In genomic region chr11:19674831-19675230, GRCh38 we compare ENCODE assay signal across 17 cellular contexts. TPM values are rescaled to one million over a fixed set of nuclear protein-coding genes. Genes with fewer than 3 reads are reported as not detected.
A peak's percentile ranks its signal among the peaks of the same experiment; 100 is the strongest.
DNase-seq lines count a peak whose midpoint lies in the region; ATAC-seq and TF ChIP-seq lines count a peak whose summit lies in the region.
"Had no signal": no experiment of that assay in that cellular context is flagged by ENCODE, and none has a peak within 500 bp of the region (broad histone marks: within the 10 kb centered on the region; RNA-seq: fewer than 3 reads in every experiment).

No MANE protein-coding gene starts in this region.

- TF ChIP-seq POLR2A in esophagus squamous epithelium (IDR thresholded peaks at IDR 0.05) = no peak
- no peak for TF ChIP-seq POLR2A in sigmoid colon (IDR thresholded peaks at IDR 0.05)

- no peak for ATAC-seq in GM21381 (IDR thresholded peaks at IDR 0.05; ENCODE audit: unreplicated experiment)

- TF ChIP-seq CTCF in esophagus squamous epithelium (IDR thresholded peaks at IDR 0.05) = no peak
- no peak for TF ChIP-seq CTCF in sigmoid colon (IDR thresholded peaks at IDR 0.05)

- DNase-seq in MV-4-11 (lab: John Stamatoyannopoulos, UW) (peak; percentile 82), esophagus squamous epithelium (lab: John Stamatoyannopoulos, UW) (no peak), sigmoid colon (no peak), NCI-H1694 treated with DMSO at 0.1 percent for 48 hours (lab: John Stamatoyannopoulos, UW) (no peak), NCI-H2081 treated with DMSO at 0.1 percent for 48 hours (lab: John Stamatoyannopoulos, UW) (no peak)
- DNase-seq in central memory CD4-positive, alpha-beta T cell = no peak
- DNase-seq: activated effector memory CD4-positive, alpha-beta T cell treated with Interleukin-2 at 50 U/mL for 16 hours; colonic mucosa; GF-D8; HCEC 1CT; NCI-H187; ovary; SHP77; stimulated activated naive CD4-positive, alpha-beta T cell treated with Interleukin-2 at 50 U/mL for 16 hours had no signal

- H3K4me3 ChIP-seq in BLaER1 treated with 17β-estradiol and CSF1 and Interleukin-3, amounts not matched to agents 10 nM and 100 nM = no peak overlapping the region
- H3K4me3 ChIP-seq in esophagus squamous epithelium (no peak overlapping the region), sigmoid colon (no peak overlapping the region)
- H3K4me3 ChIP-seq: colonic mucosa, ovary had no signal

- H3K9me3 ChIP-seq in BLaER1 treated with 17β-estradiol and CSF1 and Interleukin-3, amounts not matched to agents 10 nM and 100 nM (replicated peaks in 1 of 11) = no peaks in the 10 kb centered on the region
- H3K9me3 ChIP-seq in esophagus squamous epithelium (no peaks in the 10 kb centered on the region), sigmoid colon (no peaks in the 10 kb centered on the region)
- H3K9me3 ChIP-seq: Caco-2, colonic mucosa, ovary had no signal

- no peak for TF ChIP-seq EP300 in sigmoid colon (IDR thresholded peaks at IDR 0.05)

- no peak overlapping the region for H3K9ac ChIP-seq in BLaER1 treated with 17β-estradiol and CSF1 and Interleukin-3, amounts not matched to agents 10 nM and 100 nM

- intact Hi-C loops in esophagus squamous epithelium (cut with DNase I) = no loop called here
- intact Hi-C loops in sigmoid colon (cut with DNase I) = loop anchor here (2.0 to 10.0 kb wide), 2 partner anchors 50 to 110 kb away; no protein-coding TSS in a partner anchor

- 77 to 86% methylated on average over 3 of the region's 3 CpGs for WGBS in esophagus squamous epithelium, 2 donors
- WGBS in sigmoid colon, 2 donors = 63 to 91% methylated on average over 3 of the region's 3 CpGs

- no peaks in the 10 kb centered on the region; a peak in 1 of 22 replicates for H4K20me1 ChIP-seq in BLaER1 treated with 17β-estradiol and CSF1 and Interleukin-3, amounts not matched to agents 10 nM and 100 nM

- H3K36me3 ChIP-seq in BLaER1 treated with 17β-estradiol and CSF1 and Interleukin-3, amounts not matched to agents 10 nM and 100 nM = no peaks in the 10 kb centered on the region
- H3K36me3 ChIP-seq in esophagus squamous epithelium (no peaks in the 10 kb centered on the region), sigmoid colon (no peaks in the 10 kb centered on the region)
- H3K36me3 ChIP-seq: colonic mucosa, ovary had no signal

- H3K27me3 ChIP-seq in BLaER1 treated with 17β-estradiol and CSF1 and Interleukin-3, amounts not matched to agents 10 nM and 100 nM = peaks cover 0 to 9% (median 0%) of the 10 kb centered on the region in 11 experiments; a peak in 3 of 22 replicates
- H3K27me3 ChIP-seq in esophagus squamous epithelium = no peaks in the 10 kb centered on the region
- no peaks in the 10 kb centered on the region for H3K27me3 ChIP-seq in sigmoid colon
- H3K27me3 ChIP-seq: colonic mucosa, ovary had no signal

- H3K27ac ChIP-seq in BLaER1 treated with 17β-estradiol and CSF1 and Interleukin-3, amounts not matched to agents 10 nM and 100 nM = no peak overlapping the region
- peak overlapping the region; percentile 32 to 85 (median 82) for H3K27ac ChIP-seq in esophagus squamous epithelium
- H3K27ac ChIP-seq in sigmoid colon = peak overlapping the region; percentile 86 to 93 (median 90)
- H3K27ac ChIP-seq: colonic mucosa, ovary had no signal

- peak overlapping the region; percentile 41 to 77 (median 64) for H3K4me2 ChIP-seq in BLaER1 treated with 17β-estradiol and CSF1 and Interleukin-3, amounts not matched to agents 10 nM and 100 nM

- peaks cover 27 to 42% (median 31%) of the 10 kb centered on the region in 10 experiments for H3K4me1 ChIP-seq in BLaER1 treated with 17β-estradiol and CSF1 and Interleukin-3, amounts not matched to agents 10 nM and 100 nM
- H3K4me1 ChIP-seq in esophagus squamous epithelium (peaks cover 45 to 97% (median 76%) of the 10 kb centered on the region in 3 donors), sigmoid colon (peaks cover 3 to 96% (median 92%) of the 10 kb centered on the region in 4 donors)
- H3K4me1 ChIP-seq: Caco-2, colonic mucosa had no signal

RNA-seq across cellular contexts. Expression of gene NAV2, which starts 37.8 kb away (rescaled TPM):
- total RNA-seq in esophagus squamous epithelium (10 to 100 TPM in 3 of 4 donors, 1 to 10 TPM in 1; 4.9 to 19.1 (median 14.6) TPM), sigmoid colon (10 to 100 TPM; 22.1 to 62.6 (median 38.2) TPM)
- polyA plus RNA-seq in sigmoid colon = 1 to 10 TPM; 1.2 to 9.6 (median 2.3) TPM

Comparison
In these comparisons a context has a peak if more than half of its experiments do, and no peak if none do; other contexts are left out.
1. H3K27ac ChIP-seq: peak in esophagus squamous epithelium (4 of 4) and sigmoid colon (4 of 4); none in BLaER1 treated with 17β-estradiol and CSF1 and Interleukin-3, amounts not matched to agents 10 nM and 100 nM (0 of 11).